1 cellular context compared by ENCODE assay signal in the genomic region with DNA sequence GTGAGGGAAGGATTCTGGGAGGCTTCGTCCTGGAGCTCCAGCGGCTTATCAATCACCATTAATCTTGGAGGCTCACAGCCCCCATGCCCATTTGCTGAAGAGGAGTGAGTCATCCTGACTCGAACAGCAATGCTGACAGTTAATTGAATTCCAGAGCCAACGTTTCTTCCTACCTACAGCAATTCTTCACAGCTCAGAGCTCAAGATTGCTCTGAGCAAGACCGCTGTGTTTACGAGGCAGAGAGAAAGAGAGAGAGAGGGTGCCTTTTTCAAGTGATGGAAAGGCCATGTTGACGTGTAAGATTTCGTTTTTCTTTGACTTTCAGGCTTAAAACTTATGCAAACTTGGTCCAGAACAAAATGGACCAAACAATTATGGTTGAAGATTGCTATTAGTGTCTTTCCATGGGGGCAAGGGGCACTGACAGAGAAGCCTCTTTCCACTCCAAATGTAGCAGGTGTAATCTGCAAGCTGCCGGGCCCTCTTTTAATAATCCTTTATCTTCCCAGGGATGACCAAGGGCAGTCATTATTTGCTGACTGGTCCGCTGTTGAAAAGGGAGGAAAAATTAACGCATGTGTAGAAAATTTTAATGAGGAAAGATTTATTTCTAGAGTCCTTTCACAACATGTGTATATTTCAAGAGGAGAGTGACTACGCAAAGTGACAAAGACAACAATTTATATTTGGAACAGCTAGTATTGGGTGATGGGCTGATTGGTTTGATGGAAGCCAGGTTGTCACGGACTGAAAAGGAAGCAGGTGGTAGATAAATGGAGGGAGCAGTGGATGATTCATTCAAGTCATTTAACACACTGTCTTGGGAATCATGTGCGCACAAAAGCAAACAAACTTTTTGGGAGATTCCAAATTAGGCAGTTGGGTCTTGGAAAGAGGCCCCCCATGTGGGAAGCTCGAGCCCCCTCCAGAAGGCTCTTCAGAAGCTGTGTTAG.
TF ChIP-seq lines count a peak whose summit lies in the region.

No MANE protein-coding gene starts in this region.

TF ChIP-seq in HEK293, 187 proteins besides CTCF, POLR2A, EP300 and RAD21 (continued from another document and continues in another):
- TF ChIP-seq, protein P1, sequence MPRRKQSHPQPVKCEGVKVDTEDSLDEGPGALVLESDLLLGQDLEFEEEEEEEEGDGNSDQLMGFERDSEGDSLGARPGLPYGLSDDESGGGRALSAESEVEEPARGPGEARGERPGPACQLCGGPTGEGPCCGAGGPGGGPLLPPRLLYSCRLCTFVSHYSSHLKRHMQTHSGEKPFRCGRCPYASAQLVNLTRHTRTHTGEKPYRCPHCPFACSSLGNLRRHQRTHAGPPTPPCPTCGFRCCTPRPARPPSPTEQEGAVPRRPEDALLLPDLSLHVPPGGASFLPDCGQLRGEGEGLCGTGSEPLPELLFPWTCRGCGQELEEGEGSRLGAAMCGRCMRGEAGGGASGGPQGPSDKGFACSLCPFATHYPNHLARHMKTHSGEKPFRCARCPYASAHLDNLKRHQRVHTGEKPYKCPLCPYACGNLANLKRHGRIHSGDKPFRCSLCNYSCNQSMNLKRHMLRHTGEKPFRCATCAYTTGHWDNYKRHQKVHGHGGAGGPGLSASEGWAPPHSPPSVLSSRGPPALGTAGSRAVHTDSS (tag by site-specific recombination; IDR thresholded peaks at IDR 0.05): no peak
- TF ChIP-seq ZNF510 (tag by site-specific recombination; IDR thresholded peaks at IDR 0.05; ENCODE audit: insufficient replicate concordance) (no peak), ZNF473 (tag by site-specific recombination; IDR thresholded peaks at IDR 0.05) (no peak), YY2 (tag by site-specific recombination; IDR thresholded peaks at IDR 0.05) (no peak), MYNN (tag by site-specific recombination; IDR thresholded peaks at IDR 0.05; ENCODE audit: borderline replicate concordance) (no peak), SP3 (tag by site-specific recombination; IDR thresholded peaks at IDR 0.05) (no peak; the same call in 1 of the 2 replicates), ZNF354C (tag by site-specific recombination; IDR thresholded peaks at IDR 0.05; ENCODE audit: borderline replicate concordance, low read depth) (no peak), ZNF112 (tag by site-specific recombination; IDR thresholded peaks at IDR 0.05) (no peak), FEZF1 (tag by site-specific recombination; IDR thresholded peaks at IDR 0.05) (peak; percentile 84), ZNF155 (tag by site-specific recombination; IDR thresholded peaks at IDR 0.05) (no peak), ZNF585B (tag by site-specific recombination; IDR thresholded peaks at IDR 0.05) (no peak), ZNF184 (tag by site-specific recombination; IDR thresholded peaks at IDR 0.05) (peak; percentile 67; the same call in 1 of the 2 replicates), SP2 (tag by site-specific recombination; IDR thresholded peaks at IDR 0.05) (peak; percentile 25), ZNF37A (tag by site-specific recombination; IDR thresholded peaks at IDR 0.05) (no peak), MEIS1 (CRISPR knock-in tag; IDR thresholded peaks at IDR 0.05; ENCODE audit: borderline replicate concordance) (0 out of 2 replicates have a peak, but pooled peaks have one; percentile 24), REPIN1 (tag by site-specific recombination; IDR thresholded peaks at IDR 0.05; ENCODE audit: low read depth) (no peak), WT1 (tag by site-specific recombination; IDR thresholded peaks at IDR 0.05) (peak; percentile 35), ZNF324 (tag by site-specific recombination; IDR thresholded peaks at IDR 0.05) (peak; percentile 84; the same call in 1 of the 2 replicates), ZNF707 (tag by site-specific recombination; IDR thresholded peaks at IDR 0.05) (no peak), ZNF239 (tag by site-specific recombination; IDR thresholded peaks at IDR 0.05) (no peak), ZNF16 (tag by site-specific recombination; IDR thresholded peaks at IDR 0.05; ENCODE audit: low read depth) (no peak), IKZF3 (tag by site-specific recombination; IDR thresholded peaks at IDR 0.05) (peak; percentile 89), ZNF114 (tag by site-specific recombination; IDR thresholded peaks at IDR 0.05) (no peak), YY1 (tag by site-specific recombination; IDR thresholded peaks at IDR 0.05) (0 out of 2 replicates have a peak, but pooled peaks have one; percentile 41), ZNF292 (tag by site-specific recombination; IDR thresholded peaks at IDR 0.05; ENCODE audit: borderline replicate concordance, low read depth) (no peak), ZBTB20 (tag by site-specific recombination; IDR thresholded peaks at IDR 0.05) (no peak), ZNF830 (tag by site-specific recombination; IDR thresholded peaks at IDR 0.05; ENCODE audit: low read depth) (no peak), GFI1B (tag by site-specific recombination; IDR thresholded peaks at IDR 0.05) (no peak), OSR2 (tag by site-specific recombination; IDR thresholded peaks at IDR 0.05) (peak; percentile 72), ZNF214 (tag by site-specific recombination; IDR thresholded peaks at IDR 0.05; ENCODE audit: borderline replicate concordance) (no peak), ZNF530 (tag by site-specific recombination; IDR thresholded peaks at IDR 0.05; ENCODE audit: low read depth) (no peak), ZNF335 (tag by site-specific recombination; conservative IDR thresholded peaks at IDR 0.05) (peak; percentile 68)
- TF ChIP-seq, protein P2, sequence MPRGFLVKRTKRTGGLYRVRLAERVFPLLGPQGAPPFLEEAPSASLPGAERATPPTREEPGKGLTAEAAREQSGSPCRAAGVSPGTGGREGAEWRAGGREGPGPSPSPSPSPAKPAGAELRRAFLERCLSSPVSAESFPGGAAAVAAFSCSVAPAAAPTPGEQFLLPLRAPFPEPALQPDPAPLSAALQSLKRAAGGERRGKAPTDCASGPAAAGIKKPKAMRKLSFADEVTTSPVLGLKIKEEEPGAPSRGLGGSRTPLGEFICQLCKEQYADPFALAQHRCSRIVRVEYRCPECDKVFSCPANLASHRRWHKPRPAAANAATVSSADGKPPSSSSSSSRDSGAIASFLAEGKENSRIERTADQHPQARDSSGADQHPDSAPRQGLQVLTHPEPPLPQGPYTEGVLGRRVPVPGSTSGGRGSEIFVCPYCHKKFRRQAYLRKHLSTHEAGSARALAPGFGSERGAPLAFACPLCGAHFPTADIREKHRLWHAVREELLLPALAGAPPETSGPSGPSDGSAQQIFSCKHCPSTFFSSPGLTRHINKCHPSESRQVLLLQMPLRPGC (tag by site-specific recombination; IDR thresholded peaks at IDR 0.05): peak; percentile 97
- TF ChIP-seq, protein P3, sequence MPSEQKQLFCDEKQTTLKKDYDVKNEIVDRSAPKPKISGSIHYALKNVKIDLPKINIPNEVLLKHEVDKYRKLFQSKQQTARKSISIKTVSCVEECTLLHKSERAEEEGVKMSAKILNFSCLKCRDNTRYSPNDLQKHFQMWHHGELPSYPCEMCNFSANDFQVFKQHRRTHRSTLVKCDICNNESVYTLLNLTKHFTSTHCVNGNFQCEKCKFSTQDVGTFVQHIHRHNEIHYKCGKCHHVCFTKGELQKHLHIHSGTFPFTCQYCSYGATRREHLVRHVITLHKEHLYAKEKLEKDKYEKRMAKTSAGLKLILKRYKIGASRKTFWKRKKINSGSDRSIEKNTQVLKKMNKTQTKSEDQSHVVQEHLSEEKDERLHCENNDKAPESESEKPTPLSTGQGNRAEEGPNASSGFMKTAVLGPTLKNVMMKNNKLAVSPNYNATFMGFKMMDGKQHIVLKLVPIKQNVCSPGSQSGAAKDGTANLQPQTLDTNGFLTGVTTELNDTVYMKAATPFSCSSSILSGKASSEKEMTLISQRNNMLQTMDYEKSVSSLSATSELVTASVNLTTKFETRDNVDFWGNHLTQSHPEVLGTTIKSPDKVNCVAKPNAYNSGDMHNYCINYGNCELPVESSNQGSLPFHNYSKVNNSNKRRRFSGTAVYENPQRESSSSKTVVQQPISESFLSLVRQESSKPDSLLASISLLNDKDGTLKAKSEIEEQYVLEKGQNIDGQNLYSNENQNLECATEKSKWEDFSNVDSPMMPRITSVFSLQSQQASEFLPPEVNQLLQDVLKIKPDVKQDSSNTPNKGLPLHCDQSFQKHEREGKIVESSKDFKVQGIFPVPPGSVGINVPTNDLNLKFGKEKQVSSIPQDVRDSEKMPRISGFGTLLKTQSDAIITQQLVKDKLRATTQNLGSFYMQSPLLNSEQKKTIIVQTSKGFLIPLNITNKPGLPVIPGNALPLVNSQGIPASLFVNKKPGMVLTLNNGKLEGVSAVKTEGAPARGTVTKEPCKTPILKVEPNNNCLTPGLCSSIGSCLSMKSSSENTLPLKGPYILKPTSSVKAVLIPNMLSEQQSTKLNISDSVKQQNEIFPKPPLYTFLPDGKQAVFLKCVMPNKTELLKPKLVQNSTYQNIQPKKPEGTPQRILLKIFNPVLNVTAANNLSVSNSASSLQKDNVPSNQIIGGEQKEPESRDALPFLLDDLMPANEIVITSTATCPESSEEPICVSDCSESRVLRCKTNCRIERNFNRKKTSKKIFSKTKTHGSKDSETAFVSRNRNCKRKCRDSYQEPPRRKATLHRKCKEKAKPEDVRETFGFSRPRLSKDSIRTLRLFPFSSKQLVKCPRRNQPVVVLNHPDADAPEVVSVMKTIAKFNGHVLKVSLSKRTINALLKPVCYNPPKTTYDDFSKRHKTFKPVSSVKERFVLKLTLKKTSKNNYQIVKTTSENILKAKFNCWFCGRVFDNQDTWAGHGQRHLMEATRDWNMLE (tag by site-specific recombination; conservative IDR thresholded peaks at IDR 0.05; ENCODE audit: low read depth): peak; percentile 59; the same call in 1 of the 2 replicates
- TF ChIP-seq, protein P4, sequence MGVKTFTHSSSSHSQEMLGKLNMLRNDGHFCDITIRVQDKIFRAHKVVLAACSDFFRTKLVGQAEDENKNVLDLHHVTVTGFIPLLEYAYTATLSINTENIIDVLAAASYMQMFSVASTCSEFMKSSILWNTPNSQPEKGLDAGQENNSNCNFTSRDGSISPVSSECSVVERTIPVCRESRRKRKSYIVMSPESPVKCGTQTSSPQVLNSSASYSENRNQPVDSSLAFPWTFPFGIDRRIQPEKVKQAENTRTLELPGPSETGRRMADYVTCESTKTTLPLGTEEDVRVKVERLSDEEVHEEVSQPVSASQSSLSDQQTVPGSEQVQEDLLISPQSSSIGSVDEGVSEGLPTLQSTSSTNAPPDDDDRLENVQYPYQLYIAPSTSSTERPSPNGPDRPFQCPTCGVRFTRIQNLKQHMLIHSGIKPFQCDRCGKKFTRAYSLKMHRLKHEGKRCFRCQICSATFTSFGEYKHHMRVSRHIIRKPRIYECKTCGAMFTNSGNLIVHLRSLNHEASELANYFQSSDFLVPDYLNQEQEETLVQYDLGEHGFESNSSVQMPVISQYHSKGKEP (tag by site-specific recombination; IDR thresholded peaks at IDR 0.05): no peak; the same call in none of the 2 replicates
- TF ChIP-seq, protein P5, sequence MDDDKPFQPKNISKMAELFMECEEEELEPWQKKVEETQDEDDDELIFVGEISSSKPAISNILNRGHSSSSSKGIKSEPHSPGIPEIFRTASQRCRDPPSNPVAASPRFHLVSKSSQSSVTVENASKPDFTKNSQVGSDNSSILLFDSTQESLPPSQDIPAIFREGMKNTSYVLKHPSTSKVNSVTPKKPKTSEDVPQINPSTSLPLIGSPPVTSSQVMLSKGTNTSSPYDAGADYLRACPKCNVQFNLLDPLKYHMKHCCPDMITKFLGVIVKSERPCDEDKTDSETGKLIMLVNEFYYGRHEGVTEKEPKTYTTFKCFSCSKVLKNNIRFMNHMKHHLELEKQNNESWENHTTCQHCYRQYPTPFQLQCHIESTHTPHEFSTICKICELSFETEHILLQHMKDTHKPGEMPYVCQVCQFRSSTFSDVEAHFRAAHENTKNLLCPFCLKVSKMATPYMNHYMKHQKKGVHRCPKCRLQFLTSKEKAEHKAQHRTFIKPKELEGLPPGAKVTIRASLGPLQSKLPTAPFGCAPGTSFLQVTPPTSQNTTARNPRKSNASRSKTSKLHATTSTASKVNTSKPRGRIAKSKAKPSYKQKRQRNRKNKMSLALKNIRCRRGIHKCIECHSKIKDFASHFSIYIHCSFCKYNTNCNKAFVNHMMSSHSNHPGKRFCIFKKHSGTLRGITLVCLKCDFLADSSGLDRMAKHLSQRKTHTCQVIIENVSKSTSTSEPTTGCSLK (tag by site-specific recombination; IDR thresholded peaks at IDR 0.05): no peak
- TF ChIP-seq, protein P6, sequence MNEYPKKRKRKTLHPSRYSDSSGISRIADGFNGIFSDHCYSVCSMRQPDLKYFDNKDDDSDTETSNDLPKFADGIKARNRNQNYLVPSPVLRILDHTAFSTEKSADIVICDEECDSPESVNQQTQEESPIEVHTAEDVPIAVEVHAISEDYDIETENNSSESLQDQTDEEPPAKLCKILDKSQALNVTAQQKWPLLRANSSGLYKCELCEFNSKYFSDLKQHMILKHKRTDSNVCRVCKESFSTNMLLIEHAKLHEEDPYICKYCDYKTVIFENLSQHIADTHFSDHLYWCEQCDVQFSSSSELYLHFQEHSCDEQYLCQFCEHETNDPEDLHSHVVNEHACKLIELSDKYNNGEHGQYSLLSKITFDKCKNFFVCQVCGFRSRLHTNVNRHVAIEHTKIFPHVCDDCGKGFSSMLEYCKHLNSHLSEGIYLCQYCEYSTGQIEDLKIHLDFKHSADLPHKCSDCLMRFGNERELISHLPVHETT (tag by site-specific recombination; IDR thresholded peaks at IDR 0.05): peak; percentile 68; the same call in 1 of the 2 replicates
- TF ChIP-seq, protein P7, sequence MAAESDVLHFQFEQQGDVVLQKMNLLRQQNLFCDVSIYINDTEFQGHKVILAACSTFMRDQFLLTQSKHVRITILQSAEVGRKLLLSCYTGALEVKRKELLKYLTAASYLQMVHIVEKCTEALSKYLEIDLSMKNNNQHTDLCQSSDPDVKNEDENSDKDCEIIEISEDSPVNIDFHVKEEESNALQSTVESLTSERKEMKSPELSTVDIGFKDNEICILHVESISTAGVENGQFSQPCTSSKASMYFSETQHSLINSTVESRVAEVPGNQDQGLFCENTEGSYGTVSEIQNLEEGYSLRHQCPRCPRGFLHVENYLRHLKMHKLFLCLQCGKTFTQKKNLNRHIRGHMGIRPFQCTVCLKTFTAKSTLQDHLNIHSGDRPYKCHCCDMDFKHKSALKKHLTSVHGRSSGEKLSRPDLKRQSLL (tag by site-specific recombination; IDR thresholded peaks at IDR 0.05): peak; percentile 97
- TF ChIP-seq, protein P8, sequence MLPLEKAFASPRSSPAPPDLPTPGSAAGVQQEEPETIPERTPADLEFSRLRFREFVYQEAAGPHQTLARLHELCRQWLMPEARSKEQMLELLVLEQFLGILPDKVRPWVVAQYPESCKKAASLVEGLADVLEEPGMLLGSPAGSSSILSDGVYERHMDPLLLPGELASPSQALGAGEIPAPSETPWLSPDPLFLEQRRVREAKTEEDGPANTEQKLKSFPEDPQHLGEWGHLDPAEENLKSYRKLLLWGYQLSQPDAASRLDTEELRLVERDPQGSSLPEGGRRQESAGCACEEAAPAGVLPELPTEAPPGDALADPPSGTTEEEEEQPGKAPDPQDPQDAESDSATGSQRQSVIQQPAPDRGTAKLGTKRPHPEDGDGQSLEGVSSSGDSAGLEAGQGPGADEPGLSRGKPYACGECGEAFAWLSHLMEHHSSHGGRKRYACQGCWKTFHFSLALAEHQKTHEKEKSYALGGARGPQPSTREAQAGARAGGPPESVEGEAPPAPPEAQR (tag by site-specific recombination; IDR thresholded peaks at IDR 0.05): no peak
- TF ChIP-seq, protein P9, sequence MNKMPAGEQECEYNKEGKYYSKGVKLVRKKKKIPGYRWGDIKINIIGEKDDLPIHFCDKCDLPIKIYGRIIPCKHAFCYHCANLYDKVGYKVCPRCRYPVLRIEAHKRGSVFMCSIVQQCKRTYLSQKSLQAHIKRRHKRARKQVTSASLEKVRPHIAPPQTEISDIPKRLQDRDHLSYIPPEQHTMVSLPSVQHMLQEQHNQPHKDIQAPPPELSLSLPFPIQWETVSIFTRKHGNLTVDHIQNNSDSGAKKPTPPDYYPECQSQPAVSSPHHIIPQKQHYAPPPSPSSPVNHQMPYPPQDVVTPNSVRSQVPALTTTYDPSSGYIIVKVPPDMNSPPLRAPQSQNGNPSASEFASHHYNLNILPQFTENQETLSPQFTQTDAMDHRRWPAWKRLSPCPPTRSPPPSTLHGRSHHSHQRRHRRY (tag by site-specific recombination; IDR thresholded peaks at IDR 0.05): no peak
